13 cellular contexts compared by ENCODE assay signal in the genomic region with DNA sequence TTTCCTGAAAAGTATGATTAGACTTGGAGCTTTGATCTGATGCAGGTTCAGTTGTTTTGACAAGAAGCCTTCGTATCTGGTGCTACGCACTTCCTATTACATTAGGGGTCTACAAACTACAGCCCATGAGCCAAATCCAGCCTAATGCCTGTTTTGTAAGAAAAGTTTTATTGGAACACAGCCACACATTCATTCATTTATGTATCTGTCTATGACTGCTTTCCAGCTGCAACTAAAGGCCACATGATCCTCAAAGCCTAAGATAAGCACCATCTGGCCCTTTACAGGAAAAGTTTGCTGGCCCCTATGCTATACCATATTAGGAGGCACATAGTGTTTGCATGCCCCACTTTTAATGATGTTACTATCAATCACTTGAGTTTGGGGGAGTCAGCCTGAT. TPM values are rescaled to one million over a fixed set of nuclear protein-coding genes. Genes with fewer than 3 reads are reported as not detected.
DNase-seq lines count a peak whose midpoint lies in the region; ATAC-seq, FAIRE-seq and TF ChIP-seq lines count a peak whose summit lies in the region.
"Had no signal": no experiment of that assay in that cellular context is flagged by ENCODE, and none has a peak within 500 bp of the region (broad histone marks: within the 10 kb centered on the region; RNA-seq: fewer than 3 reads in every experiment).

No MANE protein-coding gene starts in this region.

- FAIRE-seq in endothelial cell of umbilical vein (lab: Jason Lieb, UNC): no peak
- FAIRE-seq in kidney (lab: Jason Lieb, UNC): no peak
- FAIRE-seq: endometrium had no signal

- intact Hi-C loops in OCI-LY7 (cut with micrococcal nuclease; ENCODE audit: unreplicated experiment) (no loop called here), endothelial cell of umbilical vein (cut with micrococcal nuclease) (no loop called here), kidney (cut with DNase I) (no loop called here)

- no peak for TF ChIP-seq RAD21 in neural cell (conservative IDR thresholded peaks at IDR 0.05)

- dilution Hi-C loops in endothelial cell of umbilical vein (cut with MboI; ENCODE audit: extremely low pct_ligation_motif_present, low sequenced_read_pairs): no loop called here

- peak overlapping the region; percentile 72 for H3K4me2 ChIP-seq in OCI-LY7 (ENCODE audit: low read length)
- H3K4me2 ChIP-seq in endothelial cell of umbilical vein (ENCODE audit: insufficient read depth, low read length): peak overlapping the region; percentile 84
- H3K4me2 ChIP-seq in neural cell (ENCODE audit: low read length): no peak overlapping the region

- H3K79me2 ChIP-seq in OCI-LY7 (ENCODE audit: insufficient read depth, low read depth, low read length) (peaks cover 99% of the 10 kb centered on the region), endothelial cell of umbilical vein (ENCODE audit: control insufficient read depth, insufficient read depth, low read length) (peaks cover 5% of the 10 kb centered on the region), neural cell (replicated peaks; ENCODE audit: insufficient read depth, low read length) (no peaks in the 10 kb centered on the region)

- POLR2A ChIA-PET in OCI-LY7 (lab: Charles Lee): interaction anchor here (1.7 kb wide), 1 partner anchor 21 kb away, joined by 6 read pairs; no protein-coding TSS in a partner anchor
- POLR2A ChIA-PET in endothelial cell of umbilical vein (lab: Charles Lee): interaction anchor here (1.0 kb wide), 1 partner anchor 26 kb away, joined by 3 read pairs; the partner anchor contains the start of gene EIF2AK3

- ATAC-seq in HG03135 (IDR thresholded peaks at IDR 0.05; ENCODE audit: unreplicated experiment): no peak
- ATAC-seq: activated T-cell treated with anti-CD3 and anti-CD28 coated beads, Interleukin-2, amount 50 U/mL, for 72 hours; T-cell had no signal

- H3K4me1 ChIP-seq in OCI-LY7 (ENCODE audit: insufficient read depth, low read length, poor library complexity, severe bottlenecking) (peaks cover 97% of the 10 kb centered on the region), endothelial cell of umbilical vein (ENCODE audit: control insufficient read depth, extremely low read depth, insufficient read depth, low read length) (peaks cover 35% of the 10 kb centered on the region), kidney (ENCODE audit: control insufficient read depth in 1 of 2, insufficient read depth in 1 of 2, low read depth in 1 of 2, low read length in 2 of 2) (peaks cover 3 to 6% of the 10 kb centered on the region in 2 donors)

- no peaks in the 10 kb centered on the region for H3F3A ChIP-seq in neural cell (ENCODE audit: insufficient read depth, low read length, poor library complexity, severe bottlenecking)

- no peaks in the 10 kb centered on the region for H4K20me1 ChIP-seq in OCI-LY7 (ENCODE audit: insufficient read depth, low read length)
- no peaks in the 10 kb centered on the region for H4K20me1 ChIP-seq in endothelial cell of umbilical vein (replicated peaks; ENCODE audit: control insufficient read depth, extremely low read depth, insufficient read depth, low read length)
- no peaks in the 10 kb centered on the region for H4K20me1 ChIP-seq in neural cell (ENCODE audit: insufficient read depth)

- TF ChIP-seq CTCF in OCI-LY7 (conservative IDR thresholded peaks at IDR 0.05; ENCODE audit: low read length) (no peak), endothelial cell of umbilical vein (IDR thresholded peaks at IDR 0.05; ENCODE audit: extremely low read depth in 1 of 2, insufficient read depth in 1 of 2, low read depth in 1 of 2, low read length in 2 of 2) (no peak), neural cell (IDR thresholded peaks at IDR 0.05; ENCODE audit: poor library complexity, severe bottlenecking) (no peak), kidney (IDR thresholded peaks at IDR 0.05; ENCODE audit: borderline replicate concordance, extremely low read depth, insufficient read depth) (no peak)

- H3K27me3 ChIP-seq in endothelial cell of umbilical vein (ENCODE audit: control insufficient read depth in 2 of 2, insufficient read depth in 2 of 2, low read length in 2 of 2) (no peaks in the 10 kb centered on the region), neural cell (ENCODE audit: insufficient read depth, low read depth, low read length) (no peaks in the 10 kb centered on the region)

- CTCF ChIA-PET in OCI-LY7 (lab: Charles Lee; ENCODE audit: unreplicated experiment): no interaction called here
- CTCF ChIA-PET in endothelial cell of umbilical vein (lab: Charles Lee): interaction anchor here (2.3 to 2.4 kb wide), 3 partner anchors 10 to 71 kb away, joined by 13 to 22 read pairs (median 13); no protein-coding TSS in a partner anchor

- H3K36me3 ChIP-seq in OCI-LY7 (ENCODE audit: insufficient read depth, low read length): peaks cover 54% of the 10 kb centered on the region
- no peaks in the 10 kb centered on the region for H3K36me3 ChIP-seq in endothelial cell of umbilical vein (ENCODE audit: control insufficient read depth in 2 of 2, extremely low read depth in 1 of 2, insufficient read depth in 2 of 2, low read length in 2 of 2)
- no peaks in the 10 kb centered on the region for H3K36me3 ChIP-seq in neural cell (ENCODE audit: insufficient read depth, low read length)
- H3K36me3 ChIP-seq in kidney (ENCODE audit: control insufficient read depth in 1 of 2, insufficient read depth in 2 of 2, low read length in 2 of 2): no peaks in the 10 kb centered on the region
- H3K36me3 ChIP-seq: lower lobe of right lung had no signal

- H2AFZ ChIP-seq in OCI-LY7 (ENCODE audit: low read length) (no peak overlapping the region), endothelial cell of umbilical vein (ENCODE audit: low read depth, low read length) (no peak overlapping the region), neural cell (ENCODE audit: low read depth, low read length) (no peak overlapping the region)

- H3K9me1 ChIP-seq in endothelial cell of umbilical vein (replicated peaks; ENCODE audit: control insufficient read depth, extremely low read depth, insufficient read depth, low read length): no peaks in the 10 kb centered on the region

- no peak for TF ChIP-seq POLR2A in endothelial cell of umbilical vein (IDR thresholded peaks at IDR 0.05; ENCODE audit: low read depth, low read length)

- H3K9me3 ChIP-seq in OCI-LY7 (ENCODE audit: low read length): peaks cover 18% of the 10 kb centered on the region; the same call in 1 of the 2 replicates
- H3K9me3 ChIP-seq in endothelial cell of umbilical vein (replicated peaks; ENCODE audit: control insufficient read depth, insufficient read depth, low read length): no peaks in the 10 kb centered on the region
- H3K9me3 ChIP-seq in neural cell (ENCODE audit: low read length): no peaks in the 10 kb centered on the region
- H3K9me3 ChIP-seq in kidney (ENCODE audit: control insufficient read depth in 1 of 2, low read length in 2 of 2): no peaks in the 10 kb centered on the region
- H3K9me3 ChIP-seq: lower lobe of right lung had no signal

- no TSS peak for BruUV-seq in OCI-LY7 (replicated peaks; lab: Mats Ljungman, UMichigan)
- BruUV-seq in endothelial cell of umbilical vein (replicated peaks; lab: Mats Ljungman, UMichigan): no TSS peak

- H3K9me2 ChIP-seq in OCI-LY7 (ENCODE audit: insufficient read depth, low read length) (no peaks in the 10 kb centered on the region), neural cell (ENCODE audit: insufficient read depth, low read length) (no peaks in the 10 kb centered on the region)

- DNase-seq in DMS53 treated with DMSO at 0.1 percent for 48 hours (lab: John Stamatoyannopoulos, UW; ENCODE audit: unreplicated experiment) (peak; percentile 15), OCI-LY7 (ENCODE audit: low spot score) (no peak), endothelial cell of umbilical vein (ENCODE audit: low read depth, low spot score) (peak; percentile 90), mucosa of gallbladder (ENCODE audit: low spot score) (no peak), activated gamma-delta T cell (lab: John Stamatoyannopoulos, UW) (no peak), kidney (no peak)
- DNase-seq: activated T-cell treated with anti-CD3 and anti-CD28 coated beads, Interleukin-2, amount 50 U/mL, for 72 hours; H7; lower lobe of right lung; T-cell had no signal

- H3K27ac ChIP-seq in OCI-LY7 (ENCODE audit: low read depth, low read length, poor library complexity, severe bottlenecking) (peak overlapping the region; percentile 99), endothelial cell of umbilical vein (ENCODE audit: insufficient read depth, low read depth, low read length) (peak overlapping the region; percentile 84), neural cell (ENCODE audit: low read length) (peak overlapping the region; percentile 82), kidney (ENCODE audit: low read depth in 2 of 2, low read length in 2 of 2) (no peak overlapping the region)
- H3K27ac ChIP-seq: lower lobe of right lung had no signal

- TF ChIP-seq EP300 in neural cell (conservative IDR thresholded peaks at IDR 0.05; ENCODE audit: poor library complexity, severe bottlenecking): no peak

- H3K9ac ChIP-seq in endothelial cell of umbilical vein (replicated peaks; ENCODE audit: extremely low read depth, insufficient read depth, low read length) (peak overlapping the region; percentile 91), neural cell (ENCODE audit: low read length) (peak overlapping the region; percentile 53), kidney (ENCODE audit: low read length in 2 of 2) (no peak overlapping the region)

- peak overlapping the region; percentile 55 for H3K4me3 ChIP-seq in OCI-LY7 (ENCODE audit: low read depth, low read length, poor library complexity, severe bottlenecking)
- no peak overlapping the region for H3K4me3 ChIP-seq in endothelial cell of umbilical vein (replicated peaks in 1 of 3; ENCODE audit: insufficient read depth in 1 of 3, low read depth in 1 of 3, low read length in 3 of 3)
- no peak overlapping the region for H3K4me3 ChIP-seq in neural cell (ENCODE audit: low read length)
- H3K4me3 ChIP-seq in kidney (ENCODE audit: low read length in 2 of 2): no peak overlapping the region
- H3K4me3 ChIP-seq: lower lobe of right lung had no signal

TF ChIP-seq in neural cell, 6 proteins besides CTCF, POLR2A, EP300 and RAD21 (continues in another document):
- TF ChIP-seq MXI1 (conservative IDR thresholded peaks at IDR 0.05; ENCODE audit: poor library complexity, severe bottlenecking) (no peak), TAF1 (IDR thresholded peaks at IDR 0.05; ENCODE audit: low read depth) (no peak)

RNA-seq across cellular contexts. Expression of gene EIF2AK3, which starts 26.0 kb away (rescaled TPM):
- 49.4 and 52.7 TPM in 2 replicates for total RNA-seq in OCI-LY7 (2014; rRNA removed; shearing (Covaris generic))
- total RNA-seq in OCI-LY7 (2022) (64.5 and 73.4 TPM in 2 replicates), endothelial cell of umbilical vein (17.3 and 17.5 TPM in 2 replicates), mucosa of gallbladder (17.9 TPM), kidney (20.8 TPM)
- polyA plus RNA-seq in endothelial cell of umbilical vein (3.7 and 5.3 TPM in 2 replicates), neural cell (21.0 and 23.2 TPM in 2 replicates), kidney (ENCODE audit: insufficient read depth, low read depth, low replicate concordance) (5.7 TPM)
- polyA plus RNA-seq in endothelial cell of umbilical vein (2011; cell fraction: cytosol; rRNA removed): 7.7 and 10.1 TPM in 2 replicates
- 21.5 and 21.6 TPM in 2 replicates for polyA plus RNA-seq in endothelial cell of umbilical vein (2011; cell fraction: nucleus; rRNA removed)
- polyA plus RNA-seq in endothelial cell of umbilical vein (2012): 13.6 and 13.7 TPM in 2 replicates
- polyA minus RNA-seq in endothelial cell of umbilical vein (16.4 and 22.7 TPM in 2 replicates), neural cell (44.0 and 45.5 TPM in 2 replicates)
- 8.9 TPM for polyA minus RNA-seq in endothelial cell of umbilical vein (2011; cell fraction: cytosol; rRNA and poly(A)+ RNA removed)
- polyA minus RNA-seq in endothelial cell of umbilical vein (2011; cell fraction: nucleus; rRNA and poly(A)+ RNA removed): 25.0 and 33.4 TPM in 2 replicates

Comparison
In these comparisons a context has a peak if more than half of its experiments do, and no peak if none do; other contexts are left out.
1. DNase-seq: peak in DMS53 treated with DMSO at 0.1 percent for 48 hours (single experiment) and endothelial cell of umbilical vein (single experiment); none in OCI-LY7 (single experiment), mucosa of gallbladder (single experiment), activated gamma-delta T cell (single experiment) and kidney (single experiment).
2. H3K27ac ChIP-seq: peak in OCI-LY7 (single experiment), endothelial cell of umbilical vein (single experiment) and neural cell (single experiment); none in kidney (0 of 2).
3. H3K9ac ChIP-seq: peak in endothelial cell of umbilical vein (single experiment) and neural cell (single experiment); none in kidney (0 of 2).